Comparison of ENCODE assay signal across 27 cellular contexts in genomic region chr11:15526859-15527450, GRCh38.
"Had no signal": no experiment of that assay in that cellular context is flagged by ENCODE, and none has a peak within 500 bp of the region (broad histone marks: within the 10 kb centered on the region; RNA-seq: fewer than 3 reads in every experiment).

No MANE protein-coding gene starts in this region.

- H3K36me3 ChIP-seq: stomach, suprapubic skin, thoracic aorta, thyroid gland, tibial artery, tibial nerve, transverse colon, upper lobe of left lung, upper lobe of right lung, vagina had no signal

- H3K27ac ChIP-seq: stomach, suprapubic skin, testis, thoracic aorta, thyroid gland, tibial artery, tibial nerve, transverse colon, upper lobe of left lung, upper lobe of right lung, uterus, vagina had no signal

- H3K27me3 ChIP-seq: stomach, suprapubic skin, testis, thyroid gland, tibial artery, tibial nerve, transverse colon, upper lobe of left lung, upper lobe of right lung, uterus, vagina had no signal

- H3K9me3 ChIP-seq: suprapubic skin, testis, thyroid gland, vagina had no signal

- H3K4me3 ChIP-seq: stomach, suprapubic skin, testis, thoracic aorta, thyroid gland, tibial artery, tibial nerve, transverse colon, upper lobe of left lung, upper lobe of right lung, uterus, vagina had no signal

- DNase-seq: stimulated activated CD4-positive, alpha-beta T cell treated with anti-CD3 and anti-CD28 coated beads, Interleukin-2, amount 100 ng/mL, for 48 hours; stimulated activated CD4-positive, alpha-beta T cell treated with anti-CD3 and anti-CD28 coated beads, Interleukin-4, amount 100 ng/mL, for 1 hour; stimulated activated CD4-positive, alpha-beta T cell treated with anti-CD3 and anti-CD28 coated beads, Interleukin-4, amount 100 ng/mL, for 24 hours; stimulated activated CD4-positive, alpha-beta T cell treated with anti-CD3 and anti-CD28 coated beads, Interleukin-4, amount 100 ng/mL, for 4 hours; stimulated activated CD8-positive, alpha-beta memory T cell treated with anti-CD3 and anti-CD28 coated beads, Interleukin-4, amount 100 ng/mL, for 48 hours; stimulated activated naive B cell treated with anti-CD40 and anti-IgM and Interleukin-4, amounts not matched to agents 10 μg/mL and 1 μg/mL and 100 μg/mL, for 72 hours; stimulated activated naive CD4-positive, alpha-beta T cell; stimulated activated naive CD4-positive, alpha-beta T cell treated with Interleukin-2 at 50 U/mL for 16 hours; stimulated activated naive CD8-positive, alpha-beta T cell treated with anti-CD3 and anti-CD28 coated beads, Interleukin-15, amount 100 ng/mL, for 72 hours; stimulated activated naive CD8-positive, alpha-beta T cell treated with anti-CD3 and anti-CD28 coated beads, Interleukin-15, Interleukin-2, amounts not matched to agents 100 U/mL and 50 U/mL, for 24 hours; stomach; substantia nigra; testis; thyroid gland; tibial artery; transverse colon; trophoblast cell; upper lobe of left lung; upper lobe of right lung; uterus had no signal

- H3K4me1 ChIP-seq: stomach, suprapubic skin, testis, thyroid gland, tibial artery, tibial nerve, transverse colon, upper lobe of left lung, upper lobe of right lung, uterus, vagina had no signal

- FAIRE-seq: urothelium cell line had no signal

- ATAC-seq: stimulated activated effector memory CD8-positive, alpha-beta T cell treated with anti-CD3 and anti-CD28 coated beads, Interleukin-12 subunit alpha, Interleukin-12 subunit beta, amount 100 ng/mL, for 72 hours; stimulated activated memory B cell treated with anti-CD40 and anti-IgM and Interleukin-4, amounts not matched to agents 10 μg/mL and 1 μg/mL and 100 μg/mL, for 72 hours; stimulated activated naive B cell treated with anti-CD40 and anti-IgM and Interleukin-4, amounts not matched to agents 10 μg/mL and 1 μg/mL and 100 μg/mL, for 72 hours; stimulated activated naive CD8-positive, alpha-beta T cell treated with anti-CD3 and anti-CD28 coated beads, Interleukin-15, amount 100 ng/mL, for 72 hours; stimulated activated naive CD8-positive, alpha-beta T cell treated with anti-CD3 and anti-CD28 coated beads, Interleukin-15, Interleukin-2, amounts not matched to agents 100 U/mL and 50 U/mL, for 24 hours; upper lobe of right lung had no signal
